In genomic region chr5:74946471-74946870, GRCh38 we compare ENCODE assay signal across 25 cellular contexts.
"Had no signal": no experiment of that assay in that cellular context is flagged by ENCODE, and none has a peak within 500 bp of the region (broad histone marks: within the 10 kb centered on the region; RNA-seq: fewer than 3 reads in every experiment).

No MANE protein-coding gene starts in this region.

- H3K27ac ChIP-seq: gastrocnemius medialis, heart left ventricle, prostate gland, sigmoid colon, spleen, thoracic aorta, tibial nerve, upper lobe of right lung, uterus had no signal

- H3K9me3 ChIP-seq: gastrocnemius medialis, heart left ventricle, prostate gland, sigmoid colon, spleen, thoracic aorta, tibial nerve, upper lobe of right lung, uterus had no signal

- H3K27ac Mint-ChIP-seq: immature natural killer cell; naive thymus-derived CD4-positive, alpha-beta T cell; nephron progenitor cell; stimulated activated memory B cell treated with anti-CD40 and anti-IgM and Interleukin-4, amounts not matched to agents 10 μg/mL and 1 μg/mL and 100 μg/mL, for 72 hours had no signal

- H3K36me3 ChIP-seq: gastrocnemius medialis, heart left ventricle, prostate gland, sigmoid colon, spleen, thoracic aorta, tibial nerve, upper lobe of right lung, uterus had no signal

- H3K27me3 ChIP-seq: gastrocnemius medialis, sigmoid colon, tibial nerve, upper lobe of right lung, uterus had no signal

- DNase-seq: cerebellar nuclear complex; cortex of kidney; effector CD4-positive, alpha-beta T cell; gastrocnemius medialis; heart left ventricle; hypothalamus; immature natural killer cell; left ventricle myocardium superior; mesendoderm; midbrain; naive thymus-derived CD4-positive, alpha-beta T cell; nephron progenitor cell; nucleus accumbens; right cardiac atrium; sigmoid colon; spleen; stimulated activated CD4-positive, alpha-beta T cell treated with anti-CD3 and anti-CD28 coated beads, Interleukin-4, amount 100 ng/mL, for 4 hours; stimulated activated naive CD8-positive, alpha-beta T cell treated with anti-CD3 and anti-CD28 coated beads, Interleukin-15, Interleukin-2, amounts not matched to agents 100 U/mL and 50 U/mL, for 24 hours; substantia nigra; upper lobe of right lung; uterus had no signal

- H3K36me3 Mint-ChIP-seq: immature natural killer cell; naive thymus-derived CD4-positive, alpha-beta T cell; stimulated activated memory B cell treated with anti-CD40 and anti-IgM and Interleukin-4, amounts not matched to agents 10 μg/mL and 1 μg/mL and 100 μg/mL, for 72 hours had no signal

- H3K4me3 Mint-ChIP-seq: immature natural killer cell; naive thymus-derived CD4-positive, alpha-beta T cell; nephron progenitor cell; stimulated activated memory B cell treated with anti-CD40 and anti-IgM and Interleukin-4, amounts not matched to agents 10 μg/mL and 1 μg/mL and 100 μg/mL, for 72 hours had no signal

- ATAC-seq: gastrocnemius medialis; heart left ventricle; left ventricle myocardium superior; naive thymus-derived CD4-positive, alpha-beta T cell; right cardiac atrium; stimulated activated naive CD8-positive, alpha-beta T cell treated with anti-CD3 and anti-CD28 coated beads, Interleukin-15, Interleukin-2, amounts not matched to agents 100 U/mL and 50 U/mL, for 24 hours; upper lobe of right lung had no signal

- H3K4me1 ChIP-seq: gastrocnemius medialis, heart left ventricle, prostate gland, sigmoid colon, tibial nerve, uterus had no signal

- H3K9me3 Mint-ChIP-seq: immature natural killer cell, nephron progenitor cell had no signal

- H3K4me3 ChIP-seq: gastrocnemius medialis, heart left ventricle, prostate gland, sigmoid colon, spleen, thoracic aorta, tibial nerve, upper lobe of right lung, uterus had no signal

- H3K4me1 Mint-ChIP-seq: immature natural killer cell; stimulated activated memory B cell treated with anti-CD40 and anti-IgM and Interleukin-4, amounts not matched to agents 10 μg/mL and 1 μg/mL and 100 μg/mL, for 72 hours had no signal
